Comparison of ENCODE assay signal across 17 cellular contexts in the genomic region with DNA sequence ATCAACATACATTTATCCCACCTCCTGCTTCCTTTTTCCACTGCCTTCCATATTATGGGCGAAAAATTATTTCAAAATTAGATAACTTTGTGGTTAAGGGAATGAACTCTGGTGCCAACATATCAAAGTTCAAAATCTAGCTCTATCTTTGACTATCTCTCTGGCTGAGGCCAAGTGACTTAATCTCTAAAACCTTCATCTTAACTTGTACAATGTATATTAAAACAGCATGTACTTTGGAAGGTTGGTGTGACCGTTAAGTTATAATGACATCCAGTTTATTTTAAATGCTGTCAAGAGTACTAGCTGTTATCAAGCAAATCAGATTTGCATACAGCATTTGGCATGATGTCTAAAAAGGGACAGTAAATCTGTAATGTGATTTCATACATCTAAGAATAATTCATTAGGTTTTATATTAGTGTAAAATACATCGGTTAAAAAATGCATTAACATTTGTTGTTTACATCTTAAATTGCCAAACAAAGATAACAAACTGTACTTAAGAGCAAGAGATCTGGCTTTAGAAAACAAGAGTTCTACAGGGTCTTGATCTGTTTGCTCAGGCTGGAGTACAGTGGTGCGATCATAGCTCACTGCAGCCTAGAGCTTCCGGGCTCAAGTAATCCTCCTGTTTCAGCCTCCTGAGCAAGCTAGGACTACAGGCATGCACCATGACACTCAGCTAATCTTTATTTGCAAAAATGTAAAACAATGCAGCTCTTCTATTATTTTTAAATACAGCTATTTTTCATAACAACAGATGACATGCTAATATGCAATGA.
"Had no signal": no experiment of that assay in that cellular context is flagged by ENCODE, and none has a peak within 500 bp of the region (broad histone marks: within the 10 kb centered on the region; RNA-seq: fewer than 3 reads in every experiment).

No MANE protein-coding gene starts in this region.

- H3K36me3 ChIP-seq: gastrocnemius medialis, left lung, prostate gland, right atrium auricular region, tibial nerve, uterus had no signal

- ATAC-seq: activated CD4-positive, CD25-positive, alpha-beta regulatory T cell treated with anti-CD3 and anti-CD28 coated beads, Interleukin-2, amount 50 U/mL, for 24 hours; activated T-cell treated with anti-CD3 and anti-CD28 coated beads, Interleukin-2, amount 50 U/mL, for 4 hours; esophagus mucosa; gastrocnemius medialis; left lung; mucosa of descending colon had no signal

- H3K4me3 ChIP-seq: gastrocnemius medialis, left lung, mucosa of descending colon, prostate gland, right atrium auricular region, tibial nerve, uterus had no signal

- H3K27me3 ChIP-seq: gastrocnemius medialis, left lung, right atrium auricular region, tibial nerve, uterus had no signal

- H3K27ac ChIP-seq: gastrocnemius medialis, left lung, prostate gland, right atrium auricular region, tibial nerve, uterus had no signal

- H3K4me1 ChIP-seq: gastrocnemius medialis, left lung, prostate gland, right atrium auricular region, tibial nerve, uterus had no signal

- H3K9me3 ChIP-seq: gastrocnemius medialis, left lung, mucosa of descending colon, prostate gland, right atrium auricular region, tibial nerve, uterus had no signal

- DNase-seq: activated CD4-positive, alpha-beta T cell treated with anti-CD3 and anti-CD28 coated beads, Interleukin-2, amount 50 U/mL, for 1 hour; activated CD8-positive, alpha-beta memory T cell treated with anti-CD3 and anti-CD28 coated beads, Interleukin-2, amount 50 U/mL, for 4 hours; activated naive CD4-positive, alpha-beta T cell treated with anti-CD3 and anti-CD28 coated beads for 36 hours; activated T-cell treated with anti-CD3 and anti-CD28 coated beads, Interleukin-2, amount 50 U/mL, for 4 hours; cortex of kidney; effector CD4-positive, alpha-beta T cell; gastrocnemius medialis; kidney; left lung; mucosa of descending colon; naive B cell; uterus had no signal
